In the genomic region with DNA sequence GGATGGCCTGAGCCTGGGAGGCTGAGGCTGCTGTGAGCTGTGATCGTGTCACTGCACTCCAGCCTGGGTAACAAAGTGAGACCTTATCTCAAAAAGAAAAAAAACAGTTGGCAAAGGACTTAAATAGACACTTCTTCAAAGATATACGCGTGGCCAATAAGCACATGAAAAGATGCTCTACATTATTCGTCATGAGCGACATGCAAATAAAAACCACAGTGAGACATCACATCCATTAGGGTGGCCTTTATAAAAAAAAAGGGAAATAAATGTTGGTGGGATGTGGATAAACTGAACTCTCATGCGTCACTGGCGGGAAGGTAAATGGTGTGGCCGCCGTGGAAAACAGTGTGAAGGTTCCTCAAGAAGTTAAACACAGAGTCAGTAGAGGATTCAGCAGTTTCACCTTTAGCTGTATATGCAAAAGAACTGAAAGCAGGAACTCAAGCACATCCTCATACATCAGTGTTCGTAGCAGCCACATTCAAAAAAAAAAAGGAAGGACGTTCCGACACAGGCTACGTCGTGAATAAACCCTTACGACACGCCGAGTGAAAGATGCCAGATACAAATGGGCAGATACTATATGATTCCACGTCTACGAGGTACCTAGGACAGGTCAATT, we compare ENCODE assay signal across 15 cellular contexts. TPM values are rescaled to one million over a fixed set of nuclear protein-coding genes. Genes with fewer than 3 reads are reported as not detected.
DNase-seq lines count a peak whose midpoint lies in the region; ATAC-seq and TF ChIP-seq lines count a peak whose summit lies in the region.
"Had no signal": no experiment of that assay in that cellular context is flagged by ENCODE, and none has a peak within 500 bp of the region (broad histone marks: within the 10 kb centered on the region; RNA-seq: fewer than 3 reads in every experiment).

No MANE protein-coding gene starts in this region.

- POLR2A ChIA-PET in activated CD8-positive, alpha-beta T cell treated with anti-CD3 and anti-CD28 coated beads, Interleukin-2, amount 10 ng/mL, durations not matched to agents 7 days and 5 days (lab: Charles Lee), result no interaction called here
- POLR2A ChIA-PET in naive thymus-derived CD8-positive, alpha-beta T cell (lab: Charles Lee), result interaction anchor here (1.0 kb wide), 1 partner anchor 10 kb away, joined by 4 read pairs; no protein-coding TSS in a partner anchor
- POLR2A ChIA-PET in A673 (lab: Charles Lee; ENCODE audit: low non-redundant PET), result no interaction called here

- H3K27me3 ChIP-seq in GM06990 (replicated peaks; ENCODE audit: control insufficient read depth, insufficient read depth, low read length) (no peaks in the 10 kb centered on the region), A673 (replicated peaks; ENCODE audit: insufficient read depth, low read depth, low read length, poor library complexity) (peaks cover 6% of the 10 kb centered on the region)

- ATAC-seq in activated CD8-positive, alpha-beta T cell treated with anti-CD3 and anti-CD28 coated beads, Interleukin-2, amount 10 ng/mL, durations not matched to agents 7 days and 5 days, result peak; percentile 74
- ATAC-seq in naive thymus-derived CD8-positive, alpha-beta T cell, result peak; percentile 84 to 91
- no peak for ATAC-seq in HG03280 (IDR thresholded peaks at IDR 0.05; ENCODE audit: unreplicated experiment)
- ATAC-seq in left ventricle myocardium superior, result no peak

- H3K9me3 ChIP-seq in A673 (ENCODE audit: low read depth, low read length, poor library complexity, severe bottlenecking), result no peaks in the 10 kb centered on the region

- CTCF ChIA-PET in activated CD8-positive, alpha-beta T cell treated with anti-CD3 and anti-CD28 coated beads, Interleukin-2, amount 10 ng/mL, durations not matched to agents 7 days and 5 days (lab: Charles Lee), result no interaction called here
- CTCF ChIA-PET in A673 (lab: Charles Lee), result no interaction called here

- no peaks in the 10 kb centered on the region for H3K36me3 Mint-ChIP-seq in activated CD8-positive, alpha-beta T cell treated with anti-CD3 and anti-CD28 coated beads, Interleukin-2, amount 10 ng/mL, durations not matched to agents 7 days and 5 days (ENCODE audit: low read depth)
- no peaks in the 10 kb centered on the region for H3K36me3 Mint-ChIP-seq in naive thymus-derived CD8-positive, alpha-beta T cell
- H3K36me3 Mint-ChIP-seq: CD4-positive, alpha-beta memory T cell had no signal

- DNase-seq in GM06990 (ENCODE audit: extremely low read depth, insufficient read length), result peak; percentile 45
- peak; percentile 28 for DNase-seq in GM20000 (ENCODE audit: low spot score)
- DNase-seq in activated CD8-positive, alpha-beta T cell treated with anti-CD3 and anti-CD28 coated beads, Interleukin-2, amount 10 ng/mL, durations not matched to agents 7 days and 5 days, result no peak
- no peak for DNase-seq in naive thymus-derived CD8-positive, alpha-beta T cell
- DNase-seq in putamen (ENCODE audit: low spot score), result no peak
- no peak for DNase-seq in A673 (ENCODE audit: low spot score)
- DNase-seq in left ventricle myocardium superior, result no peak
- DNase-seq: activated CD8-positive, alpha-beta memory T cell treated with anti-CD3 and anti-CD28 coated beads for 24 hours; CD4-positive, alpha-beta memory T cell; GOT3; MV-4-11; NCI-H446 treated with DMSO at 0.1 percent for 48 hours; PC-9; retina had no signal

- no peak overlapping the region for H3K27ac ChIP-seq in A673 (ENCODE audit: low read depth, low read length, poor library complexity, severe bottlenecking)
- H3K27ac ChIP-seq: PC-9 had no signal

- no peaks in the 10 kb centered on the region for H3K4me1 ChIP-seq in A673 (ENCODE audit: insufficient read depth, low read length, poor library complexity, severe bottlenecking)

- no TSS peak for BruUV-seq in A673 (replicated peaks; lab: Mats Ljungman, UMichigan)

- intact Hi-C loops in A673 (cut with micrococcal nuclease; ENCODE audit: unreplicated experiment), result no loop called here
- intact Hi-C loops in left ventricle myocardium superior (cut with micrococcal nuclease), result loop anchor here (10.0 kb wide), 1 partner anchor 78 kb away; no protein-coding TSS in a partner anchor

- H3K36me3 ChIP-seq in GM06990 (ENCODE audit: control insufficient read depth, insufficient read depth, low read length) (no peaks in the 10 kb centered on the region), A673 (ENCODE audit: insufficient read depth, low read length, poor library complexity, severe bottlenecking) (no peaks in the 10 kb centered on the region)

- TF ChIP-seq CTCF in GM06990 (IDR thresholded peaks at IDR 0.05; ENCODE audit: insufficient read depth, low read length, poor library complexity, severe bottlenecking), result no peak
- TF ChIP-seq CTCF in GM20000 (IDR thresholded peaks at IDR 0.05; ENCODE audit: extremely low read depth, missing control alignments), result no peak
- no peak for TF ChIP-seq CTCF in A673 (conservative IDR thresholded peaks at IDR 0.05; ENCODE audit: low read depth, low read length)

- peak overlapping the region; percentile 65 for H3K27ac Mint-ChIP-seq in activated CD8-positive, alpha-beta T cell treated with anti-CD3 and anti-CD28 coated beads, Interleukin-2, amount 10 ng/mL, durations not matched to agents 7 days and 5 days
- peak overlapping the region in 7 of 10 donors; percentile 7 to 83 (median 30) for H3K27ac Mint-ChIP-seq in naive thymus-derived CD8-positive, alpha-beta T cell

- peaks cover 17% of the 10 kb centered on the region for H3K4me1 Mint-ChIP-seq in activated CD8-positive, alpha-beta T cell treated with anti-CD3 and anti-CD28 coated beads, Interleukin-2, amount 10 ng/mL, durations not matched to agents 7 days and 5 days (ENCODE audit: low read depth)
- peaks cover 6 to 18% (median 11%) of the 10 kb centered on the region in 4 donors for H3K4me1 Mint-ChIP-seq in naive thymus-derived CD8-positive, alpha-beta T cell

- H3K4me3 Mint-ChIP-seq in activated CD8-positive, alpha-beta T cell treated with anti-CD3 and anti-CD28 coated beads, Interleukin-2, amount 10 ng/mL, durations not matched to agents 7 days and 5 days, result peak overlapping the region; percentile 25
- H3K4me3 Mint-ChIP-seq in naive thymus-derived CD8-positive, alpha-beta T cell, result peak overlapping the region in 9 of 10 donors; percentile 14 to 87 (median 65)

- H3K4me3 ChIP-seq in GM06990 (replicated peaks; ENCODE audit: low read depth, low read length) (peak overlapping the region; percentile 28; the same call in 1 of the 2 replicates), A673 (ENCODE audit: low read depth, low read length, poor library complexity, severe bottlenecking) (no peak overlapping the region)
- H3K4me3 ChIP-seq: PC-9 had no signal

- peaks cover 8% of the 10 kb centered on the region for H3K27me3 Mint-ChIP-seq in activated CD8-positive, alpha-beta T cell treated with anti-CD3 and anti-CD28 coated beads, Interleukin-2, amount 10 ng/mL, durations not matched to agents 7 days and 5 days (ENCODE audit: low read depth)
- H3K27me3 Mint-ChIP-seq in naive thymus-derived CD8-positive, alpha-beta T cell, result peaks cover 0 to 17% (median 3%) of the 10 kb centered on the region in 5 donors

- peaks cover 4% of the 10 kb centered on the region for H3K9me3 Mint-ChIP-seq in activated CD8-positive, alpha-beta T cell treated with anti-CD3 and anti-CD28 coated beads, Interleukin-2, amount 10 ng/mL, durations not matched to agents 7 days and 5 days (ENCODE audit: insufficient read depth)
- H3K9me3 Mint-ChIP-seq in naive thymus-derived CD8-positive, alpha-beta T cell, result peaks cover 0 to 4% (median 0%) of the 10 kb centered on the region in 9 donors

RNA-seq across cellular contexts. Expression of gene NRARP, which starts 24.5 kb away (rescaled TPM):
- total RNA-seq in activated CD8-positive, alpha-beta T cell treated with anti-CD3 and anti-CD28 coated beads, Interleukin-2, amount 10 ng/mL, durations not matched to agents 7 days and 5 days, result 1 to 10 TPM; 1.4 to 1.5 TPM
- total RNA-seq in naive thymus-derived CD8-positive, alpha-beta T cell, result 1 to 10 TPM; 2.4 to 2.5 TPM
- polyA plus RNA-seq in naive thymus-derived CD8-positive, alpha-beta T cell, result not detected
- total RNA-seq in A673 (2021) (7.4 and 8.9 TPM in 2 replicates), left ventricle myocardium superior (4.0 TPM)
- polyA plus RNA-seq: CD4-positive, alpha-beta memory T cell had no signal

RNA-seq across cellular contexts. Expression of gene TOR4A, which starts 49.0 kb away (rescaled TPM):
- total RNA-seq in activated CD8-positive, alpha-beta T cell treated with anti-CD3 and anti-CD28 coated beads, Interleukin-2, amount 10 ng/mL, durations not matched to agents 7 days and 5 days, result 1 to 10 TPM; 6.6 to 7.0 TPM
- 1 to 10 TPM in 1 of 2 experiments, under 1 TPM in 1; 0.91 to 1.4 TPM for total RNA-seq in naive thymus-derived CD8-positive, alpha-beta T cell
- polyA plus RNA-seq in naive thymus-derived CD8-positive, alpha-beta T cell, result under 1 TPM in 2 of 3 donors, not detected in 1; 0.12 to 0.15 TPM
- total RNA-seq in A673 (2021), result 0.82 and 1.4 TPM in 2 replicates
- total RNA-seq in left ventricle myocardium superior, result 19.3 TPM

Comparison
In these comparisons a context has a peak if more than half of its experiments do, and no peak if none do; other contexts are left out.
1. DNase-seq: peak in GM06990 (single experiment) and GM20000 (single experiment); none in activated CD8-positive, alpha-beta T cell treated with anti-CD3 and anti-CD28 coated beads, Interleukin-2, amount 10 ng/mL, durations not matched to agents 7 days and 5 days (single experiment), naive thymus-derived CD8-positive, alpha-beta T cell (0 of 10), putamen (single experiment), A673 (single experiment) and left ventricle myocardium superior (single experiment).
2. ATAC-seq: peak in activated CD8-positive, alpha-beta T cell treated with anti-CD3 and anti-CD28 coated beads, Interleukin-2, amount 10 ng/mL, durations not matched to agents 7 days and 5 days (single experiment) and naive thymus-derived CD8-positive, alpha-beta T cell (2 of 2); none in HG03280 (single experiment) and left ventricle myocardium superior (single experiment).